ENCODE assay signal across 1 cellular context in genomic region chr12:80849367-80849766, GRCh38.
TF ChIP-seq lines count a peak whose summit lies in the region.

No MANE protein-coding gene starts in this region.

TF ChIP-seq in H1, 55 proteins besides CTCF, POLR2A, EP300 and RAD21 (continued from another document):
- TF ChIP-seq CHD7 (IDR thresholded peaks at IDR 0.05; ENCODE audit: insufficient replicate concordance, low read length): no peak
- no peak for TF ChIP-seq TBP (IDR thresholded peaks at IDR 0.05; ENCODE audit: low read depth, low read length)
- no peak for TF ChIP-seq KDM1A (IDR thresholded peaks at IDR 0.05; ENCODE audit: borderline replicate concordance, low read length)
- TF ChIP-seq GTF2F1 (IDR thresholded peaks at IDR 0.05; ENCODE audit: borderline replicate concordance, low read depth, low read length): no peak
- no peak for TF ChIP-seq RXRA (IDR thresholded peaks at IDR 0.05; ENCODE audit: insufficient read depth, low read depth, low read length)
- TF ChIP-seq MAX (IDR thresholded peaks at IDR 0.05): no peak
- no peak for TF ChIP-seq ASH2L (IDR thresholded peaks at IDR 0.05; ENCODE audit: low read length)
- TF ChIP-seq POU5F1 (IDR thresholded peaks at IDR 0.05; ENCODE audit: low read depth, low read length): no peak
- TF ChIP-seq EZH2 (IDR thresholded peaks at IDR 0.05; ENCODE audit: low read depth, low read length, severe bottlenecking): no peak
- TF ChIP-seq RFX5 (IDR thresholded peaks at IDR 0.05; ENCODE audit: borderline replicate concordance, low read depth, low read length): no peak
- TF ChIP-seq SP2 (IDR thresholded peaks at IDR 0.05; ENCODE audit: low read length): no peak
- no peak for TF ChIP-seq RNF2 (IDR thresholded peaks at IDR 0.05; ENCODE audit: borderline replicate concordance, low read depth, low read length, missing control alignments, poor library complexity, severe bottlenecking)
- no peak for TF ChIP-seq MAFK (IDR thresholded peaks at IDR 0.05; ENCODE audit: low read depth, low read length)
- TF ChIP-seq PHF8 (conservative IDR thresholded peaks at IDR 0.05; ENCODE audit: low read depth, low read length): no peak
- TF ChIP-seq YY1 (IDR thresholded peaks at IDR 0.05; ENCODE audit: low read depth, low read length): no peak
- TF ChIP-seq ATF2 (IDR thresholded peaks at IDR 0.05; ENCODE audit: low read length): no peak
- TF ChIP-seq CBX8 (IDR thresholded peaks at IDR 0.05; ENCODE audit: borderline replicate concordance, low read depth, low read length): no peak
